In the genomic region with DNA sequence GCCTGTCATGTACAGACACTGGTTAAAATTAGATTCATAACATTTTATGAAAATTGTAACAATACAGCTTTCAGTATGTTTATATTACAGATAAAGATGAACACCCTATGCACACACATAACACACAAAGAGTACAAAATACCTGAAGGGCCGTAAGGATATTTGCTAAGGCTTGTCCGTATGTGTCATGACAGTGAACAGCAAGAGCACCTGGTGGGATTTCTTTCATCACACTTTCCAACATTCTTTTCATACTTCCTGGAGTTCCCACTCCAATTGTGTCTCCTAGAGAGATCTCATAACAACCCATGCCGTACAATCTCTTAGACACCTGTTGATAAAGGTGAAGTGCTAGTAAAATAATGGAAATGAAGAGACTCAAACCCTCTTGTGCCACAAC, we compare ENCODE assay signal across 30 cellular contexts.
"Had no signal": no experiment of that assay in that cellular context is flagged by ENCODE, and none has a peak within 500 bp of the region (broad histone marks: within the 10 kb centered on the region; RNA-seq: fewer than 3 reads in every experiment).

No MANE protein-coding gene starts in this region.

- ATAC-seq: activated CD8-positive, alpha-beta T cell treated with anti-CD3 and anti-CD28 coated beads, Interleukin-2, amount 10 ng/mL, durations not matched to agents 7 days and 5 days; body of pancreas had no signal

- H3K4me3 ChIP-seq: body of pancreas, PC-9, SJCRH30, SK-N-MC had no signal

- FAIRE-seq: astrocyte, RCC 7860 had no signal

- DNase-seq: activated CD4-positive, alpha-beta T cell treated with anti-CD3 and anti-CD28 coated beads, Interleukin-2, amount 10 ng/mL, durations not matched to agents 24 days and 14 days; activated CD4-positive, alpha-beta T cell treated with anti-CD3 and anti-CD28 coated beads, Interleukin-2, amount 50 U/mL, for 4 hours; activated CD4-positive, CD25-positive, alpha-beta regulatory T cell; activated CD8-positive, alpha-beta T cell treated with anti-CD3 and anti-CD28 coated beads, Interleukin-2, amount 10 ng/mL, durations not matched to agents 7 days and 5 days; activated gamma-delta T cell; activated naive CD4-positive, alpha-beta T cell treated with Interleukin-2 at 50 U/mL for 16 hours; activated naive CD8-positive, alpha-beta T cell treated with anti-CD3 and anti-CD28 coated beads, Interleukin-2, amount 10 ng/mL, durations not matched to agents 7 days and 5 days; activated T-cell treated with anti-CD3 and anti-CD28 coated beads, Interleukin-2, amount 50 U/mL, for 24 hours; amygdala; body of pancreas; central memory CD4-positive, alpha-beta T cell; NCI-H1092 treated with DMSO at 0.1 percent for 48 hours; NCI-H1417; NCI-H146; NCI-H187; NCI-H2029 treated with DMSO at 0.1 percent for 48 hours; NCI-H2107; NCI-H2171; NCI-H510A; NCI-H526; NCI-H748 treated with DMSO at 0.1 percent for 48 hours; NK-92 treated with Interleukin-12 subunit alpha and Interleukin-12 subunit beta, amount 100 ng/mL, for 24 hours; PC-9; SHP77; SJCRH30; T1000; WERI-Rb-1 had no signal
